In the genomic region with DNA sequence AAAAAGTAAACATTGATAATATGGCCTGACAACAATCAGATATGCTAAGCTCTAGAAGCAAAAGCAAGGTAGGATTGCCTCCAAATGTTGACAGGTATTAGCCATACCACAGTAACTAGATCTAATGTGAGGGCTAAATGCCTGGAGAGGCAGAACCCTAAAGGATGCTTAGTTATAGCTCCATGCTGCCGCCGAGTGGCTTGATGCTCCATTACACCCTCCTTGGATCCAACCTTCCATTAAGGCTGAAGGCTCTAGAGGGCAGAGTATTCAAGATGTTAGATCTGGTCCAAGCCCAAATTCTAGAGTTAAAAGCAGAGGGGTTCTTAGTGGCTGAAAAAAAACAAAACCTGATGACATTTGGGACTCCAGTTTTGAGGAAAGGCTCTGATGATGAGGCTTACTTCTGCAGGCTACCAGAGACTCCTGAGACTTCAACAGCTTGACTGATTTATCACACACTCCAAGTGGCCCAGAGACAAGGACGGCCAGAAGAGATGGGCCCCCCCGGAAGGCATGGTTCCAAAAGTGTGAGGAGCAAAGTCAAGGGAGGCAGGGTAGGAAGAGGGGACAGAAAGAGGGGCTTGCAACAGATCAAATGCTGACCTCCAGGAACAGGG, we compare ENCODE assay signal across 8 cellular contexts. TPM values are rescaled to one million over a fixed set of nuclear protein-coding genes. Genes with fewer than 3 reads are reported as not detected.
DNase-seq lines count a peak whose midpoint lies in the region; ATAC-seq and TF ChIP-seq lines count a peak whose summit lies in the region.

No MANE protein-coding gene starts in this region.

- TF ChIP-seq CTCF in progenitor cell of endocrine pancreas (IDR thresholded peaks at IDR 0.05; ENCODE audit: unreplicated experiment): peak; percentile 80

- H3K4me1 Mint-ChIP-seq in progenitor cell of endocrine pancreas (ENCODE audit: low read depth): peaks cover 5% of the 10 kb centered on the region

- no peaks in the 10 kb centered on the region for H3K36me3 Mint-ChIP-seq in progenitor cell of endocrine pancreas (ENCODE audit: insufficient read depth)

- no peak overlapping the region for H3K4me3 ChIP-seq in SJCRH30

- peak; percentile 55 for ATAC-seq in GM21381 (IDR thresholded peaks at IDR 0.05; ENCODE audit: unreplicated experiment)

- no peak overlapping the region for H3K4me3 Mint-ChIP-seq in progenitor cell of endocrine pancreas (ENCODE audit: low read depth)

- no peaks in the 10 kb centered on the region for H3K9me3 Mint-ChIP-seq in progenitor cell of endocrine pancreas (ENCODE audit: low read depth)

- H3K27ac ChIP-seq in SJCRH30: no peak overlapping the region

- H3K9me3 ChIP-seq in SJCRH30 (replicated peaks): no peaks in the 10 kb centered on the region

- no peaks in the 10 kb centered on the region for H3K36me3 ChIP-seq in SJCRH30

- DNase-seq in D341Med (ENCODE audit: low spot score) (peak; percentile 76), Kasumi-1 (lab: John Stamatoyannopoulos, UW) (peak; percentile 89 to 90), SJCRH30 (peak; percentile 46 to 84), glomerular endothelial cell (ENCODE audit: extremely low read depth, low read depth, low spot score) (peak; percentile 70), progenitor cell of endocrine pancreas (ENCODE audit: low spot score, unreplicated experiment) (peak; percentile 43), cortex of kidney (lab: John Stamatoyannopoulos, UW) (no peak)
- DNase-seq in activated naive CD4-positive, alpha-beta T cell (lab: John Stamatoyannopoulos, UW): peak; percentile 10 to 64 (median 30)

- no peaks in the 10 kb centered on the region for H3K27me3 Mint-ChIP-seq in progenitor cell of endocrine pancreas

- H3K27ac Mint-ChIP-seq in progenitor cell of endocrine pancreas: peak overlapping the region; percentile 34

- 0 out of 2 replicates have a peak, but pooled peaks cover 3% of the 10 kb centered on the region for H3K27me3 ChIP-seq in SJCRH30

- no peaks in the 10 kb centered on the region for H3K4me1 ChIP-seq in SJCRH30

RNA-seq across cellular contexts. Expression of a gene that starts 21.8 kb away (rescaled TPM):
- not detected in 2 replicates for total RNA-seq in SJCRH30 (2014; rRNA removed; shearing (Covaris generic))
- total RNA-seq in glomerular endothelial cell (not detected in 2 replicates), progenitor cell of endocrine pancreas (not detected in 2 replicates)

RNA-seq across cellular contexts. Expression of a gene that starts 55.3 kb away (rescaled TPM):
- not detected in 2 replicates for total RNA-seq in SJCRH30 (2014; rRNA removed; shearing (Covaris generic))
- total RNA-seq in glomerular endothelial cell (1.4 and 2.3 TPM in 2 replicates), progenitor cell of endocrine pancreas (8.3 and 17.0 TPM in 2 replicates)
